In genomic region chr15:80904941-80905532, GRCh38 we compare ENCODE assay signal across 1 cellular context.
A peak's percentile ranks its signal among the peaks of the same experiment; 100 is the strongest.
TF ChIP-seq lines count a peak whose summit lies in the region.

No MANE protein-coding gene starts in this region.

TF ChIP-seq in HEK293, 187 proteins besides CTCF, POLR2A, EP300 and RAD21 (continued from another document):
- TF ChIP-seq, protein P1, sequence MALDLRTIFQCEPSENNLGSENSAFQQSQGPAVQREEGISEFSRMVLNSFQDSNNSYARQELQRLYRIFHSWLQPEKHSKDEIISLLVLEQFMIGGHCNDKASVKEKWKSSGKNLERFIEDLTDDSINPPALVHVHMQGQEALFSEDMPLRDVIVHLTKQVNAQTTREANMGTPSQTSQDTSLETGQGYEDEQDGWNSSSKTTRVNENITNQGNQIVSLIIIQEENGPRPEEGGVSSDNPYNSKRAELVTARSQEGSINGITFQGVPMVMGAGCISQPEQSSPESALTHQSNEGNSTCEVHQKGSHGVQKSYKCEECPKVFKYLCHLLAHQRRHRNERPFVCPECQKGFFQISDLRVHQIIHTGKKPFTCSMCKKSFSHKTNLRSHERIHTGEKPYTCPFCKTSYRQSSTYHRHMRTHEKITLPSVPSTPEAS (tag by site-specific recombination; IDR thresholded peaks at IDR 0.05), result no peak
- TF ChIP-seq ZNF211 (tag by site-specific recombination; IDR thresholded peaks at IDR 0.05; ENCODE audit: low read depth), result no peak
- TF ChIP-seq ZBTB20 (tag by site-specific recombination; IDR thresholded peaks at IDR 0.05), result no peak
- TF ChIP-seq ZNF248 (tag by site-specific recombination; IDR thresholded peaks at IDR 0.05), result no peak
- no peak for TF ChIP-seq ZNF19 (tag by site-specific recombination; IDR thresholded peaks at IDR 0.05; ENCODE audit: low read depth)
- no peak for TF ChIP-seq ZNF146 (tag by site-specific recombination; IDR thresholded peaks at IDR 0.05)
- no peak for TF ChIP-seq ZNF121 (tag by site-specific recombination; IDR thresholded peaks at IDR 0.05)
- TF ChIP-seq RBAK (tag by site-specific recombination; IDR thresholded peaks at IDR 0.05), result no peak
- peak; percentile 73 for TF ChIP-seq ZFHX2 (tag by site-specific recombination; conservative IDR thresholded peaks at IDR 0.05)
- no peak for TF ChIP-seq KLF7 (tag by site-specific recombination; IDR thresholded peaks at IDR 0.05; ENCODE audit: borderline replicate concordance)
- TF ChIP-seq TRIM28 (IDR thresholded peaks at IDR 0.05; ENCODE audit: borderline replicate concordance, low read length), result no peak
- no peak for TF ChIP-seq ZNF311 (tag by site-specific recombination; IDR thresholded peaks at IDR 0.05; ENCODE audit: borderline replicate concordance)
- TF ChIP-seq WT1 (tag by site-specific recombination; IDR thresholded peaks at IDR 0.05), result no peak
TF ChIP-seq in HEK293: peak in this region for 3.
